Comparison of ENCODE assay signal across 23 cellular contexts in genomic region chr1:41572224-41572623, GRCh38.
"Had no signal": no experiment of that assay in that cellular context is flagged by ENCODE, and none has a peak within 500 bp of the region (broad histone marks: within the 10 kb centered on the region; RNA-seq: fewer than 3 reads in every experiment).

No MANE protein-coding gene starts in this region.

- H3K36me3 ChIP-seq: left ventricle myocardium inferior, neural progenitor cell, pancreas, prostate gland, thoracic aorta, transverse colon had no signal

- H3K9me3 Mint-ChIP-seq: dendritic cell treated with granulocyte-macrophage colony-stimulating factor and Interleukin-4, amounts not matched to agents 40 ng/mL and 50 ng/mL, for 4 days; effector memory CD8-positive, alpha-beta T cell; immature natural killer cell; natural killer cell treated with Interleukin-12 subunit alpha and Interleukin-12 subunit beta and Interleukin-15 and Interleukin-18, amount 100 ng/mL, for 72 hours; neural progenitor cell; stimulated activated naive CD8-positive, alpha-beta T cell treated with anti-CD3 and anti-CD28 coated beads, Interleukin-15, amount 100 ng/mL, for 72 hours had no signal

- H3K9me3 ChIP-seq: left ventricle myocardium inferior, pancreas, prostate gland, spleen, thoracic aorta, transverse colon had no signal

- H3K4me3 ChIP-seq: left ventricle myocardium inferior, lung, neural progenitor cell, pancreas, prostate gland, spleen, thoracic aorta, transverse colon had no signal

- H3K4me1 ChIP-seq: foreskin keratinocyte, neural progenitor cell, pancreas, prostate gland had no signal

- H3K4me3 Mint-ChIP-seq: dendritic cell treated with granulocyte-macrophage colony-stimulating factor and Interleukin-4, amounts not matched to agents 40 ng/mL and 50 ng/mL, for 4 days; effector memory CD8-positive, alpha-beta T cell; immature natural killer cell; natural killer cell treated with Interleukin-12 subunit alpha and Interleukin-12 subunit beta and Interleukin-15 and Interleukin-18, amount 100 ng/mL, for 72 hours; neural progenitor cell; stimulated activated memory B cell treated with anti-CD40 and anti-IgM and Interleukin-4, amounts not matched to agents 10 μg/mL and 1 μg/mL and 100 μg/mL, for 72 hours; stimulated activated naive CD8-positive, alpha-beta T cell treated with anti-CD3 and anti-CD28 coated beads, Interleukin-15, amount 100 ng/mL, for 72 hours had no signal

- H3K27me3 ChIP-seq: pancreas, spleen, transverse colon had no signal

- H3K27ac Mint-ChIP-seq: dendritic cell treated with granulocyte-macrophage colony-stimulating factor and Interleukin-4, amounts not matched to agents 40 ng/mL and 50 ng/mL, for 4 days; effector memory CD8-positive, alpha-beta T cell; immature natural killer cell; neural progenitor cell had no signal

- H3K4me1 Mint-ChIP-seq: neural progenitor cell had no signal

- H3K27ac ChIP-seq: foreskin keratinocyte, left ventricle myocardium inferior, neural progenitor cell, pancreas, prostate gland, spleen, thoracic aorta, transverse colon had no signal

- H3K27me3 Mint-ChIP-seq: dendritic cell treated with granulocyte-macrophage colony-stimulating factor and Interleukin-4, amounts not matched to agents 40 ng/mL and 50 ng/mL, for 4 days; effector memory CD8-positive, alpha-beta T cell; natural killer cell treated with Interleukin-12 subunit alpha and Interleukin-12 subunit beta and Interleukin-15 and Interleukin-18, amount 100 ng/mL, for 72 hours; stimulated activated memory B cell treated with anti-CD40 and anti-IgM and Interleukin-4, amounts not matched to agents 10 μg/mL and 1 μg/mL and 100 μg/mL, for 72 hours; stimulated activated naive CD8-positive, alpha-beta T cell treated with anti-CD3 and anti-CD28 coated beads, Interleukin-15, amount 100 ng/mL, for 72 hours had no signal

- H3K36me3 Mint-ChIP-seq: natural killer cell treated with Interleukin-12 subunit alpha and Interleukin-12 subunit beta and Interleukin-15 and Interleukin-18, amount 100 ng/mL, for 72 hours; neural progenitor cell had no signal

- ATAC-seq: effector memory CD8-positive, alpha-beta T cell; foreskin keratinocyte; natural killer cell treated with Interleukin-12 subunit alpha and Interleukin-12 subunit beta and Interleukin-15 and Interleukin-18, amount 100 ng/mL, for 72 hours; pancreas; sciatic nerve; stimulated activated memory B cell treated with anti-CD40 and anti-IgM and Interleukin-4, amounts not matched to agents 10 μg/mL and 1 μg/mL and 100 μg/mL, for 72 hours; stimulated activated naive CD8-positive, alpha-beta T cell treated with anti-CD3 and anti-CD28 coated beads, Interleukin-15, amount 100 ng/mL, for 72 hours had no signal

- DNase-seq: effector memory CD8-positive, alpha-beta T cell; foreskin keratinocyte; immature natural killer cell; left ventricle myocardium inferior; mesenchymal stem cell; midbrain; nucleus accumbens; pancreas; spleen; stimulated activated CD4-positive, alpha-beta T cell treated with anti-CD3 and anti-CD28 coated beads, Interleukin-15, amount 100 ng/mL, for 24 hours; stimulated activated CD4-positive, alpha-beta T cell treated with anti-CD3 and anti-CD28 coated beads, Interleukin-1b, Interleukin-23, amount 100 ng/mL, for 48 hours; stimulated activated CD4-positive, alpha-beta T cell treated with anti-CD3 and anti-CD28 coated beads, Interleukin-4, amount 100 ng/mL, for 24 hours; stimulated activated naive CD8-positive, alpha-beta T cell treated with anti-CD3 and anti-CD28 coated beads, Interleukin-15, amount 100 ng/mL, for 72 hours; substantia nigra; transverse colon had no signal
